In the genomic region with DNA sequence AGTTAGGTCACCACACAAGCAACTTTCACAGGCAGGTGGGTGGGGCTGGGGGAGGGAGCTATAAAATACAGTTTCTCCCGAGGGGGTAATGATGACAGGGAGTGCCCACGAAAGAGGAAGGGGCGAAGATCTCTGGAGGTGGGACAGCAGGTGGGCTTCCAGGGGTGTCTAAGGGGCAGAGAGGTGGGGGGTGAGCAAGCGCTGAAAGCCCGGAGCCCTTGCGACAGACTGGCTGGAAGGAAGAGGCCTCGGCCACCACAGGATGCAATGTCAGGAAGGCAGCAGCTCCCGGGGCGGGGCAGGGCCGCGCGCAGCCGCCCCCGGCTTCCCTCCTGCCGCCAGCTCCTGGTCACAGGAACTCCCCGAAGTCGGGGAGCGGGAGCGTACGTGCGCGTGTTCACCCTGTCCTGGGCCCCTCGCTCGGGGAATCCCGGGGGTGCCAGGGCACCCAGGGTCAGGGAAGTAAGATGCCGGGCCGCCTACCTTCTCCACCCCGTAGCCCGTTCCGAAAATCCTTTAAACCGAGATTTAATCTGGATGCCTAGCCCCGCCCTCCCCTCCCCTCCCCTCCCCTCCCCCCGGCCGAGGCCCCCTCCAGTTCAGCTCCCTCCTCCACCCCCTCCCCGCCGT, we compare ENCODE assay signal across 8 cellular contexts.
DNase-seq lines count a peak whose midpoint lies in the region; ATAC-seq and TF ChIP-seq lines count a peak whose summit lies in the region.

No MANE protein-coding gene starts in this region.

- H3K36me3 ChIP-seq in Caco-2 (ENCODE audit: control insufficient read depth, insufficient read depth, low read length) (no peaks in the 10 kb centered on the region), cardiac muscle cell (no peaks in the 10 kb centered on the region)

- H3K27me3 Mint-ChIP-seq in Caco-2 (ENCODE audit: insufficient read depth, unreplicated experiment) (no peaks in the 10 kb centered on the region), progenitor cell of endocrine pancreas (peaks cover 2% of the 10 kb centered on the region)

- POLR2A ChIA-PET in Caco-2 (lab: Charles Lee), result no interaction called here

- H3K4me1 ChIP-seq in Caco-2 (peaks cover 6% of the 10 kb centered on the region; the same call in 1 of the 2 replicates), cardiac muscle cell (ENCODE audit: low read depth) (peaks cover 57% of the 10 kb centered on the region)

- H3K4me3 Mint-ChIP-seq in Caco-2 (ENCODE audit: unreplicated experiment), result peak overlapping the region; percentile 45
- peak overlapping the region; percentile 64 for H3K4me3 Mint-ChIP-seq in progenitor cell of endocrine pancreas (ENCODE audit: low read depth)

- no peaks in the 10 kb centered on the region for H3K9me3 Mint-ChIP-seq in Caco-2 (ENCODE audit: unreplicated experiment)
- H3K9me3 Mint-ChIP-seq in progenitor cell of endocrine pancreas (ENCODE audit: low read depth), result no peaks in the 10 kb centered on the region

- H3K36me3 Mint-ChIP-seq in Caco-2 (ENCODE audit: insufficient read depth, unreplicated experiment), result peaks cover 18% of the 10 kb centered on the region
- H3K36me3 Mint-ChIP-seq in progenitor cell of endocrine pancreas (ENCODE audit: insufficient read depth), result no peaks in the 10 kb centered on the region

- peaks cover 7% of the 10 kb centered on the region for H3K4me1 Mint-ChIP-seq in Caco-2 (ENCODE audit: low read depth, unreplicated experiment)
- peaks cover 34% of the 10 kb centered on the region for H3K4me1 Mint-ChIP-seq in progenitor cell of endocrine pancreas (ENCODE audit: low read depth)

- peak; percentile 27 for ATAC-seq in GM21619 (IDR thresholded peaks at IDR 0.05; ENCODE audit: unreplicated experiment)

- H3K27ac Mint-ChIP-seq in Caco-2 (ENCODE audit: unreplicated experiment), result no peak overlapping the region
- H3K27ac Mint-ChIP-seq in progenitor cell of endocrine pancreas, result no peak overlapping the region

- intact Hi-C loops in Caco-2 (cut with micrococcal nuclease; ENCODE audit: unreplicated experiment), result no loop called here

- peak overlapping the region; percentile 74 for H3K27ac ChIP-seq in cardiac muscle cell

- TF ChIP-seq CTCF in Caco-2 (IDR thresholded peaks at IDR 0.05; ENCODE audit: insufficient read depth in 1 of 2, low read depth in 1 of 2, low read length in 1 of 2, severe bottlenecking in 1 of 2, unreplicated experiment in 1 of 2) (no peak), cardiac muscle cell (IDR thresholded peaks at IDR 0.05; ENCODE audit: low read depth, low read length) (no peak), progenitor cell of endocrine pancreas (IDR thresholded peaks at IDR 0.05; ENCODE audit: unreplicated experiment) (no peak)

- H3K27me3 ChIP-seq in Caco-2 (replicated peaks; ENCODE audit: control insufficient read depth, insufficient read depth, low read length) (no peaks in the 10 kb centered on the region), cardiac muscle cell (no peaks in the 10 kb centered on the region)

- CTCF ChIA-PET in Caco-2 (lab: Charles Lee), result no interaction called here

- BruUV-seq in Caco-2 (replicated peaks; lab: Mats Ljungman, UMichigan), result no TSS peak

- H3K9me3 ChIP-seq in Caco-2, result no peaks in the 10 kb centered on the region
- no peaks in the 10 kb centered on the region for H3K9me3 ChIP-seq in cardiac muscle cell (ENCODE audit: low read depth)

- DNase-seq in Caco-2 (no peak), NCI-H69 (lab: John Stamatoyannopoulos, UW) (peak; percentile 72), activated gamma-delta T cell treated with Interleukin-2 at 50 U/mL for 16 hours (peak; percentile 18), cardiac muscle cell (ENCODE audit: low read depth in 1 of 2, low spot score in 1 of 2) (peak; percentile 45 to 54), progenitor cell of endocrine pancreas (ENCODE audit: low spot score, unreplicated experiment) (no peak), SHP77 treated with DMSO at 0.1 percent for 48 hours (lab: John Stamatoyannopoulos, UW) (no peak), medulla oblongata (ENCODE audit: extremely low spot score) (no peak)

- H3K4me3 ChIP-seq in Caco-2 (ENCODE audit: low read depth, low read length) (no peak overlapping the region), cardiac muscle cell (peak overlapping the region; percentile 51)

Comparison
In these comparisons a context has a peak if more than half of its experiments do, and no peak if none do; other contexts are left out.
1. DNase-seq: peak in NCI-H69 (single experiment), activated gamma-delta T cell treated with Interleukin-2 at 50 U/mL for 16 hours (single experiment) and cardiac muscle cell (2 of 2); none in Caco-2 (0 of 2), progenitor cell of endocrine pancreas (single experiment), SHP77 treated with DMSO at 0.1 percent for 48 hours (single experiment) and medulla oblongata (single experiment).